2 cellular contexts compared by ENCODE assay signal in the genomic region with DNA sequence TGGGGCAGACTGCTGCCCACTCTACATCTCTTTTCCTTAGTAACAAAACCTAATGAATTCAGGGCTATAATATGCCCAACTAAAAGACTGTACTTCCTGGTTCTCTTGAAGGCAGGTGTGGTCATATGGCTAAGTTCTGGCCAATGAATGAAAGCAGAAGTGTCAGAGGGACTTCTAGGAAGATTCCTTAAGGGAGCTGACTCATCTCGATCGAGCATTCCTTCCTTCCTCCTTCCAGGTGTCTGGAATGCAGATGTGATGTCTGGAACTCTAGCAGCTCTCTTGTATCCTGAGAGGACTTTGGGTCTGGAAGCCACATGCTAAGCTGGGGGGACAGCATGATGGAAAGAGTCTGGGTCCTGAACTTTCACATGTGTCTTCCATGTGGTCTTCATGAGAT.
A peak's percentile ranks its signal among the peaks of the same experiment; 100 is the strongest.
TF ChIP-seq lines count a peak whose summit lies in the region.

No MANE protein-coding gene starts in this region.

TF ChIP-seq in IMR-90, 13 proteins besides CTCF, POLR2A, EP300 and RAD21 (continued from another document):
- TF ChIP-seq RFX5 (IDR thresholded peaks at IDR 0.05; ENCODE audit: low read depth, low read length) (no peak), CHD1 (IDR thresholded peaks at IDR 0.05; ENCODE audit: low read depth, low read length) (no peak), FOS (IDR thresholded peaks at IDR 0.05; ENCODE audit: low read depth, low read length) (no peak)

TF ChIP-seq in K562, 482 proteins besides CTCF, POLR2A, EP300 and RAD21 (continued from another document):
- peak; percentile 32; the same call in 1 of the 2 replicates for TF ChIP-seq C11orf30 (IDR thresholded peaks at IDR 0.05; ENCODE audit: low read depth)
- no peak for TF ChIP-seq ZEB2 (IDR thresholded peaks at IDR 0.05)
- TF ChIP-seq KLF1 (tag; IDR thresholded peaks at IDR 0.05) = no peak
- no peak for TF ChIP-seq ELK1 (CRISPR knock-in tag; IDR thresholded peaks at IDR 0.05)
- TF ChIP-seq GATAD2B (IDR thresholded peaks at IDR 0.05; ENCODE audit: borderline replicate concordance) = no peak
- TF ChIP-seq MGA (IDR thresholded peaks at IDR 0.05) = 0 out of 2 replicates have a peak, but pooled peaks have one; percentile 43
- no peak for TF ChIP-seq DEAF1 (CRISPR knock-in tag; IDR thresholded peaks at IDR 0.05)
- TF ChIP-seq BDP1 (IDR thresholded peaks at IDR 0.05; ENCODE audit: insufficient read depth, insufficient read length) = no peak
- TF ChIP-seq MAFK (IDR thresholded peaks at IDR 0.05; ENCODE audit: low read length) = 0 out of 2 replicates have a peak, but pooled peaks have one; percentile 2
- TF ChIP-seq KLF10 (CRISPR knock-in tag; IDR thresholded peaks at IDR 0.05) = no peak
- peak; percentile 79 for TF ChIP-seq RBM25 (IDR thresholded peaks at IDR 0.05; ENCODE audit: low read depth, low read length, severe bottlenecking)
- no peak for TF ChIP-seq ELF4 (CRISPR knock-in tag; IDR thresholded peaks at IDR 0.05)
- no peak for TF ChIP-seq ZNF431 (CRISPR knock-in tag; IDR thresholded peaks at IDR 0.05)
- TF ChIP-seq XRCC3 (IDR thresholded peaks at IDR 0.05) = no peak
- TF ChIP-seq USF2 (CRISPR knock-in tag; IDR thresholded peaks at IDR 0.05) = peak; percentile 37; the same call in 1 of the 2 replicates
- TF ChIP-seq, protein P1, sequence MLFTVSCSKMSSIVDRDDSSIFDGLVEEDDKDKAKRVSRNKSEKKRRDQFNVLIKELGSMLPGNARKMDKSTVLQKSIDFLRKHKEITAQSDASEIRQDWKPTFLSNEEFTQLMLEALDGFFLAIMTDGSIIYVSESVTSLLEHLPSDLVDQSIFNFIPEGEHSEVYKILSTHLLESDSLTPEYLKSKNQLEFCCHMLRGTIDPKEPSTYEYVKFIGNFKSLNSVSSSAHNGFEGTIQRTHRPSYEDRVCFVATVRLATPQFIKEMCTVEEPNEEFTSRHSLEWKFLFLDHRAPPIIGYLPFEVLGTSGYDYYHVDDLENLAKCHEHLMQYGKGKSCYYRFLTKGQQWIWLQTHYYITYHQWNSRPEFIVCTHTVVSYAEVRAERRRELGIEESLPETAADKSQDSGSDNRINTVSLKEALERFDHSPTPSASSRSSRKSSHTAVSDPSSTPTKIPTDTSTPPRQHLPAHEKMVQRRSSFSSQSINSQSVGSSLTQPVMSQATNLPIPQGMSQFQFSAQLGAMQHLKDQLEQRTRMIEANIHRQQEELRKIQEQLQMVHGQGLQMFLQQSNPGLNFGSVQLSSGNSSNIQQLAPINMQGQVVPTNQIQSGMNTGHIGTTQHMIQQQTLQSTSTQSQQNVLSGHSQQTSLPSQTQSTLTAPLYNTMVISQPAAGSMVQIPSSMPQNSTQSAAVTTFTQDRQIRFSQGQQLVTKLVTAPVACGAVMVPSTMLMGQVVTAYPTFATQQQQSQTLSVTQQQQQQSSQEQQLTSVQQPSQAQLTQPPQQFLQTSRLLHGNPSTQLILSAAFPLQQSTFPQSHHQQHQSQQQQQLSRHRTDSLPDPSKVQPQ (CRISPR knock-in tag; IDR thresholded peaks at IDR 0.05; ENCODE audit: borderline replicate concordance) = no peak
- no peak for TF ChIP-seq ZBTB12 (CRISPR knock-in tag; IDR thresholded peaks at IDR 0.05)
- 0 out of 2 replicates have a peak, but pooled peaks have one; percentile 5 for TF ChIP-seq CBFA2T3 (IDR thresholded peaks at IDR 0.05)
- TF ChIP-seq REST (CRISPR knock-in tag; IDR thresholded peaks at IDR 0.05; ENCODE audit: low read depth) = no peak
- TF ChIP-seq ZNF778 (CRISPR knock-in tag; IDR thresholded peaks at IDR 0.05) = no peak
- TF ChIP-seq EWSR1 (IDR thresholded peaks at IDR 0.05; ENCODE audit: borderline replicate concordance, low read depth, partially characterized antibody) = no peak
- TF ChIP-seq WHSC1 (IDR thresholded peaks at IDR 0.05; ENCODE audit: low read length) = no peak
